ENCODE assay signal across 28 cellular contexts in the genomic region with DNA sequence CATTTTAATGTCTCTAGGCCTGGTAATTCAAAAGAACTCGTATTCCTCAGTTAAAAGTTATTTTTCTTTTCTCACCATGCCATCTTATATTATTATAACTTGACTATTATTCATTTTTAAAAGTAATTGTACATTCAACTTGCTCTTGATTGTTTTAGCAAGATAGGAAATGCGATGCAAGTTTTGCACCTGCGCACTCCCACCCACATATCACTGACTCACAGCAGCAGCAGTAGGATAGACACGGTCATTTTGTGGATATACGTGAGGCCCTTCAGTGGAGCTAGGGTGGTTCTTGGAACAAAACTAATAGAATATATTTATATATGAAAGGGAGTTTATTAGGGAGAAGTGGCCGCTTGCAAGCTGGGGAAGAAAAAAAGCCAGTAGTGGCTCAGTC.
"Had no signal": no experiment of that assay in that cellular context is flagged by ENCODE, and none has a peak within 500 bp of the region (broad histone marks: within the 10 kb centered on the region; RNA-seq: fewer than 3 reads in every experiment).

No MANE protein-coding gene starts in this region.

- H3K27me3 ChIP-seq: stomach, suprapubic skin, testis, thyroid gland, tibial artery, tibial nerve, transverse colon, upper lobe of left lung, upper lobe of right lung, uterus, vagina had no signal

- H3K27ac ChIP-seq: stomach, suprapubic skin, testis, thoracic aorta, thyroid gland, tibial artery, tibial nerve, transverse colon, upper lobe of left lung, upper lobe of right lung, uterus, vagina had no signal

- H3K4me1 ChIP-seq: stomach, suprapubic skin, testis, thyroid gland, tibial nerve, transverse colon, upper lobe of left lung, upper lobe of right lung, uterus, vagina had no signal

- H3K36me3 ChIP-seq: stomach, suprapubic skin, thoracic aorta, thyroid gland, tibial artery, tibial nerve, transverse colon, upper lobe of left lung, upper lobe of right lung, uterus, vagina had no signal

- H3K9me3 ChIP-seq: suprapubic skin, testis, thoracic aorta, thyroid gland, tibial artery, upper lobe of left lung, upper lobe of right lung, uterus, vagina had no signal

- H3K27me3 Mint-ChIP-seq: stimulated activated memory B cell treated with anti-CD40 and anti-IgM and Interleukin-4, amounts not matched to agents 10 μg/mL and 1 μg/mL and 100 μg/mL, for 72 hours; stimulated activated naive B cell treated with anti-CD40 and anti-IgM and Interleukin-4, amounts not matched to agents 10 μg/mL and 1 μg/mL and 100 μg/mL, for 72 hours; stimulated activated naive CD8-positive, alpha-beta T cell treated with anti-CD3 and anti-CD28 coated beads, Interleukin-15, amount 100 ng/mL, for 72 hours; stimulated activated naive CD8-positive, alpha-beta T cell treated with anti-CD3 and anti-CD28 coated beads, Interleukin-15, Interleukin-2, amounts not matched to agents 100 ng/mL and 50 ng/mL, for 24 hours; type B pancreatic cell had no signal

- ATAC-seq: stimulated activated effector memory CD8-positive, alpha-beta T cell treated with anti-CD3 and anti-CD28 coated beads, Interleukin-12 subunit alpha, Interleukin-12 subunit beta, amount 100 ng/mL, for 72 hours; stimulated activated memory B cell treated with anti-CD40 and anti-IgM and Interleukin-4, amounts not matched to agents 10 μg/mL and 1 μg/mL and 100 μg/mL, for 72 hours; stimulated activated naive B cell treated with anti-CD40 and anti-IgM and Interleukin-4, amounts not matched to agents 10 μg/mL and 1 μg/mL and 100 μg/mL, for 72 hours; stimulated activated naive CD8-positive, alpha-beta T cell treated with anti-CD3 and anti-CD28 coated beads, Interleukin-15, amount 100 ng/mL, for 72 hours; stimulated activated naive CD8-positive, alpha-beta T cell treated with anti-CD3 and anti-CD28 coated beads, Interleukin-15, Interleukin-2, amounts not matched to agents 100 U/mL and 50 U/mL, for 24 hours; upper lobe of right lung had no signal

- H3K4me3 Mint-ChIP-seq: stimulated activated effector memory CD8-positive, alpha-beta T cell treated with anti-CD3 and anti-CD28 coated beads, Interleukin-12 subunit alpha, Interleukin-12 subunit beta, amount 100 ng/mL, for 72 hours; stimulated activated memory B cell treated with anti-CD40 and anti-IgM and Interleukin-4, amounts not matched to agents 10 μg/mL and 1 μg/mL and 100 μg/mL, for 72 hours; stimulated activated naive B cell treated with anti-CD40 and anti-IgM and Interleukin-4, amounts not matched to agents 10 μg/mL and 1 μg/mL and 100 μg/mL, for 72 hours; stimulated activated naive CD8-positive, alpha-beta T cell treated with anti-CD3 and anti-CD28 coated beads, Interleukin-15, amount 100 ng/mL, for 72 hours; stimulated activated naive CD8-positive, alpha-beta T cell treated with anti-CD3 and anti-CD28 coated beads, Interleukin-15, Interleukin-2, amounts not matched to agents 100 ng/mL and 50 ng/mL, for 24 hours; type B pancreatic cell had no signal

- H3K27ac Mint-ChIP-seq: stimulated activated effector memory CD8-positive, alpha-beta T cell treated with anti-CD3 and anti-CD28 coated beads, Interleukin-12 subunit alpha, Interleukin-12 subunit beta, amount 100 ng/mL, for 72 hours; stimulated activated memory B cell treated with anti-CD40 and anti-IgM and Interleukin-4, amounts not matched to agents 10 μg/mL and 1 μg/mL and 100 μg/mL, for 72 hours; stimulated activated naive B cell treated with anti-CD40 and anti-IgM and Interleukin-4, amounts not matched to agents 10 μg/mL and 1 μg/mL and 100 μg/mL, for 72 hours; stimulated activated naive CD8-positive, alpha-beta T cell treated with anti-CD3 and anti-CD28 coated beads, Interleukin-15, amount 100 ng/mL, for 72 hours; stimulated activated naive CD8-positive, alpha-beta T cell treated with anti-CD3 and anti-CD28 coated beads, Interleukin-15, Interleukin-2, amounts not matched to agents 100 ng/mL and 50 ng/mL, for 24 hours; type B pancreatic cell had no signal

- DNase-seq: stimulated activated CD4-positive, alpha-beta T cell treated with anti-CD3 and anti-CD28 coated beads, Interleukin-2, amount 100 ng/mL, for 48 hours; stimulated activated CD4-positive, alpha-beta T cell treated with anti-CD3 and anti-CD28 coated beads, Interleukin-4, amount 100 ng/mL, for 1 hour; stimulated activated CD4-positive, alpha-beta T cell treated with anti-CD3 and anti-CD28 coated beads, Interleukin-4, amount 100 ng/mL, for 24 hours; stimulated activated CD4-positive, alpha-beta T cell treated with anti-CD3 and anti-CD28 coated beads, Interleukin-4, amount 100 ng/mL, for 4 hours; stimulated activated CD8-positive, alpha-beta memory T cell treated with anti-CD3 and anti-CD28 coated beads, Interleukin-4, amount 100 ng/mL, for 48 hours; stimulated activated naive B cell treated with anti-CD40 and anti-IgM and Interleukin-4, amounts not matched to agents 10 μg/mL and 1 μg/mL and 100 μg/mL, for 72 hours; stimulated activated naive CD4-positive, alpha-beta T cell; stimulated activated naive CD4-positive, alpha-beta T cell treated with Interleukin-2 at 50 U/mL for 16 hours; stimulated activated naive CD8-positive, alpha-beta T cell treated with anti-CD3 and anti-CD28 coated beads, Interleukin-15, amount 100 ng/mL, for 72 hours; stimulated activated naive CD8-positive, alpha-beta T cell treated with anti-CD3 and anti-CD28 coated beads, Interleukin-15, Interleukin-2, amounts not matched to agents 100 U/mL and 50 U/mL, for 24 hours; stomach; substantia nigra; testis; thyroid gland; tibial artery; transverse colon; trophoblast cell; upper lobe of left lung; upper lobe of right lung; uterus had no signal

- H3K4me3 ChIP-seq: stomach, suprapubic skin, testis, thoracic aorta, thyroid gland, tibial artery, tibial nerve, transverse colon, upper lobe of left lung, upper lobe of right lung, uterus, vagina had no signal

- H3K36me3 Mint-ChIP-seq: stimulated activated effector memory CD8-positive, alpha-beta T cell treated with anti-CD3 and anti-CD28 coated beads, Interleukin-12 subunit alpha, Interleukin-12 subunit beta, amount 100 ng/mL, for 72 hours; stimulated activated memory B cell treated with anti-CD40 and anti-IgM and Interleukin-4, amounts not matched to agents 10 μg/mL and 1 μg/mL and 100 μg/mL, for 72 hours; type B pancreatic cell had no signal

- H3K4me1 Mint-ChIP-seq: stimulated activated effector memory CD8-positive, alpha-beta T cell treated with anti-CD3 and anti-CD28 coated beads, Interleukin-12 subunit alpha, Interleukin-12 subunit beta, amount 100 ng/mL, for 72 hours; stimulated activated memory B cell treated with anti-CD40 and anti-IgM and Interleukin-4, amounts not matched to agents 10 μg/mL and 1 μg/mL and 100 μg/mL, for 72 hours; stimulated activated naive B cell treated with anti-CD40 and anti-IgM and Interleukin-4, amounts not matched to agents 10 μg/mL and 1 μg/mL and 100 μg/mL, for 72 hours; stimulated activated naive CD8-positive, alpha-beta T cell treated with anti-CD3 and anti-CD28 coated beads, Interleukin-15, amount 100 ng/mL, for 72 hours had no signal
